ENCODE assay signal across 12 cellular contexts in the genomic region with DNA sequence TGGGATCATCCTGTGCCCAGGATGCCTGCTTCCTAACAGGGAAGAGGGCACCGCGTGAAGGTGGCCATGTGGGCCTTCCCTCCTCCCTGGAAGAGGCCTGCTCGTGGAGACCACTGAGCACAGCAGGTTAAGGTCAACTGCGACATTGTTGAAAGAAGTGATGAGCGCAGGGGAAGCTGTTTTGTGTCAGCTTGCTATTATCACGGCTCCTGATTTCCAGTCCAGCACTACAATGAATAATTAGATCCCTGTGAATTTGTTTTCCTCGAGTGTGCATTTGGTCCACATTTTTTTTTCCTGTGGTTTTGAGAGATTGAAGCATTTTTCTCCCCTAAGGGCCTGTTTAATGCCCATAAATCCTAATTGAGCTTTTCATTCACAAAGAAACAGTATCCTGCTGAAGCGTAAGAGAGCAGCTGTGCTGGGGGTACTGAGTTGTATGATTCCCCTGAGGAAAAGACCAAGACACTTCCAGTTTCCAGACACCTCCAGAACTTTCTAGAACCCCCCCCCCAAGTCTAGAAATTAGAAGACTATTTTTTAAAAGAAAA.
DNase-seq lines count a peak whose midpoint lies in the region; ATAC-seq, FAIRE-seq and TF ChIP-seq lines count a peak whose summit lies in the region.
"Had no signal": no experiment of that assay in that cellular context is flagged by ENCODE, and none has a peak within 500 bp of the region (broad histone marks: within the 10 kb centered on the region; RNA-seq: fewer than 3 reads in every experiment).

No MANE protein-coding gene starts in this region.

- H3K36me3 ChIP-seq in endocrine pancreas (ENCODE audit: control insufficient read depth, insufficient read depth, low read length), result no peaks in the 10 kb centered on the region
- H3K36me3 ChIP-seq: ovary had no signal

- peak overlapping the region; percentile 52 to 88 (median 79) for H3K27ac Mint-ChIP-seq in nephron
- H3K27ac Mint-ChIP-seq: activated CD4-positive, alpha-beta memory T cell treated with anti-CD3 and anti-CD28 coated beads for 36 hours; activated T-helper 1 cell treated with anti-CD3 and anti-CD28 coated beads, Interleukin-12 subunit alpha, Interleukin-12 subunit beta, Interleukin-2, Interleukin-4 antibody, amounts not matched to agents 30 ng/mL and 10 ng/mL and 1 ng/mL, durations not matched to agents 14 hours and 24 hours and 36 hours; dendritic cell treated with granulocyte-macrophage colony-stimulating factor and Interleukin-4, amounts not matched to agents 40 ng/mL and 50 ng/mL, for 4 days had no signal

- TF ChIP-seq CTCF in GM12864 (IDR thresholded peaks at IDR 0.05; ENCODE audit: low read depth, low read length, missing control alignments), result peak; percentile 1
- TF ChIP-seq CTCF in nephron (IDR thresholded peaks at IDR 0.05; ENCODE audit: unreplicated experiment in 3 of 3), result no peak

- no peak for ATAC-seq in GM19035 (IDR thresholded peaks at IDR 0.05; ENCODE audit: unreplicated experiment)

- peak overlapping the region; percentile 73 for H3K9ac ChIP-seq in endocrine pancreas (ENCODE audit: control insufficient read depth, insufficient read depth, low read length)

- H3K36me3 Mint-ChIP-seq in nephron (ENCODE audit: low read depth), result no peaks in the 10 kb centered on the region
- H3K36me3 Mint-ChIP-seq: activated CD4-positive, alpha-beta memory T cell treated with anti-CD3 and anti-CD28 coated beads for 36 hours had no signal

- no peaks in the 10 kb centered on the region for H3K4me1 ChIP-seq in endocrine pancreas (ENCODE audit: control insufficient read depth, insufficient read depth, low read length)

- no peaks in the 10 kb centered on the region for H3K9me3 ChIP-seq in endocrine pancreas (ENCODE audit: control insufficient read depth, low read length)
- H3K9me3 ChIP-seq: ovary had no signal

- peaks cover 4% of the 10 kb centered on the region for H3K27me3 Mint-ChIP-seq in nephron (ENCODE audit: low read depth)

- no peak overlapping the region for H3K4me3 ChIP-seq in GM12864 (ENCODE audit: low read depth, low read length)
- no peak overlapping the region for H3K4me3 ChIP-seq in endocrine pancreas (ENCODE audit: control insufficient read depth, insufficient read depth, low read length)
- H3K4me3 ChIP-seq: ovary had no signal

- DNase-seq in GM12864 (ENCODE audit: low read depth), result no peak
- DNase-seq in NCI-H1694 treated with DMSO at 0.1 percent for 48 hours (lab: John Stamatoyannopoulos, UW), result peak; percentile 11
- DNase-seq in GM19239 (ENCODE audit: insufficient read length, low spot score), result no peak
- no peak for DNase-seq in erythroblast (lab: John Stamatoyannopoulos, UW)
- DNase-seq in NK-92 (lab: John Stamatoyannopoulos, UW; ENCODE audit: unreplicated experiment), result no peak

- H3K4me1 Mint-ChIP-seq in nephron, result peaks cover 39% of the 10 kb centered on the region

- TF ChIP-seq POLR2A in erythroblast (IDR thresholded peaks at IDR 0.05; ENCODE audit: low read length), result no peak

- FAIRE-seq in GM19239 (lab: Jason Lieb, UNC), result no peak

- H3K4me3 Mint-ChIP-seq in nephron, result peak overlapping the region in 1 of 3 experiments; percentile 43
- H3K4me3 Mint-ChIP-seq: activated CD4-positive, alpha-beta memory T cell treated with anti-CD3 and anti-CD28 coated beads for 36 hours; activated T-helper 1 cell treated with anti-CD3 and anti-CD28 coated beads, Interleukin-12 subunit alpha, Interleukin-12 subunit beta, Interleukin-2, Interleukin-4 antibody, amounts not matched to agents 30 ng/mL and 10 ng/mL and 1 ng/mL, durations not matched to agents 14 hours and 24 hours and 36 hours; dendritic cell treated with granulocyte-macrophage colony-stimulating factor and Interleukin-4, amounts not matched to agents 40 ng/mL and 50 ng/mL, for 4 days had no signal

- peaks cover 5% of the 10 kb centered on the region for H3K9me3 Mint-ChIP-seq in nephron
- H3K9me3 Mint-ChIP-seq: activated CD4-positive, alpha-beta memory T cell treated with anti-CD3 and anti-CD28 coated beads for 36 hours; activated T-helper 1 cell treated with anti-CD3 and anti-CD28 coated beads, Interleukin-12 subunit alpha, Interleukin-12 subunit beta, Interleukin-2, Interleukin-4 antibody, amounts not matched to agents 30 ng/mL and 10 ng/mL and 1 ng/mL, durations not matched to agents 14 hours and 24 hours and 36 hours; dendritic cell treated with granulocyte-macrophage colony-stimulating factor and Interleukin-4, amounts not matched to agents 40 ng/mL and 50 ng/mL, for 4 days had no signal

- no peaks in the 10 kb centered on the region for H3K27me3 ChIP-seq in endocrine pancreas (ENCODE audit: control insufficient read depth, insufficient read depth, low read length)
- H3K27me3 ChIP-seq: ovary had no signal
